Comparison of ENCODE assay signal across 28 cellular contexts in genomic region chr7:155237730-155238129, GRCh38. TPM values are rescaled to one million over a fixed set of nuclear protein-coding genes. Genes with fewer than 3 reads are reported as not detected.
DNase-seq lines count a peak whose midpoint lies in the region; ATAC-seq, FAIRE-seq and TF ChIP-seq lines count a peak whose summit lies in the region.
"Had no signal": no experiment of that assay in that cellular context is flagged by ENCODE, and none has a peak within 500 bp of the region (broad histone marks: within the 10 kb centered on the region; RNA-seq: fewer than 3 reads in every experiment).

No MANE protein-coding gene starts in this region.

- no peak overlapping the region for H2BK20ac ChIP-seq in H1 (ENCODE audit: low read length)

- peak overlapping the region in 3 of 11 experiments; percentile 23 to 42 (median 28); a peak in 2 of 22 replicates for H3K27ac ChIP-seq in BLaER1 treated with 17β-estradiol and CSF1 and Interleukin-3, amounts not matched to agents 10 nM and 100 nM
- no peak overlapping the region for H3K27ac ChIP-seq in H1 (ENCODE audit: low read depth, low read length)
- H3K27ac ChIP-seq: Peyer's patch, SK-N-MC had no signal

- no peak overlapping the region for H3K14ac ChIP-seq in H1 (ENCODE audit: insufficient read length)

- H2BK12ac ChIP-seq in H1 (ENCODE audit: low read depth, low read length), result no peak overlapping the region

- no peak overlapping the region for H2BK15ac ChIP-seq in H1 (ENCODE audit: low read length)

- H3K4me2 ChIP-seq in BLaER1 treated with 17β-estradiol and CSF1 and Interleukin-3, amounts not matched to agents 10 nM and 100 nM, result peak overlapping the region; percentile 34 to 93 (median 78); a peak in 19 of 22 replicates
- H3K4me2 ChIP-seq in Loucy (ENCODE audit: low read depth, low read length, poor library complexity, severe bottlenecking), result peak overlapping the region; percentile 60
- no peak overlapping the region for H3K4me2 ChIP-seq in H1 (ENCODE audit: insufficient read depth in 1 of 2, low read depth in 2 of 2, low read length in 2 of 2)

- H2BK5ac ChIP-seq in H1 (ENCODE audit: low read depth, low read length), result no peak overlapping the region

- no peak overlapping the region for H2AK5ac ChIP-seq in H1 (ENCODE audit: low read depth, low read length)

- H3K9me3 ChIP-seq in BLaER1 treated with 17β-estradiol and CSF1 and Interleukin-3, amounts not matched to agents 10 nM and 100 nM (replicated peaks in 1 of 11), result peaks cover 7 to 23% (median 11%) of the 10 kb centered on the region in 11 experiments; a peak in 21 of 22 replicates
- H3K9me3 ChIP-seq in Loucy (ENCODE audit: insufficient read depth, low read depth, low read length) (no peaks in the 10 kb centered on the region), H1 (ENCODE audit: insufficient read depth in 2 of 2, low read depth in 1 of 2, low read length in 1 of 2) (peaks cover 0 to 6% of the 10 kb centered on the region in 2 experiments; a peak in 1 of 4 replicates)

- no peaks in the 10 kb centered on the region for H3F3A ChIP-seq in Loucy (ENCODE audit: low read depth)

- no peaks in the 10 kb centered on the region for H3K36me3 ChIP-seq in BLaER1 treated with 17β-estradiol and CSF1 and Interleukin-3, amounts not matched to agents 10 nM and 100 nM
- H3K36me3 ChIP-seq in Loucy (ENCODE audit: insufficient read depth, low read length) (no peaks in the 10 kb centered on the region), H1 (ENCODE audit: control insufficient read depth in 2 of 4, insufficient read depth in 4 of 4, low read length in 3 of 4) (no peaks in the 10 kb centered on the region)
- H3K36me3 ChIP-seq: Peyer's patch had no signal

- intact Hi-C loops in posterior vena cava (cut with DNase I) (no loop called here), head of caudate nucleus (cut with DNase I) (no loop called here)

- no peak for TF ChIP-seq RAD21 in H1 (IDR thresholded peaks at IDR 0.05 in 1 of 2, conservative IDR thresholded peaks at IDR 0.05 in 1 of 2; ENCODE audit: low read depth in 2 of 2, low read length in 2 of 2)

- H3K27me3 ChIP-seq in BLaER1 treated with 17β-estradiol and CSF1 and Interleukin-3, amounts not matched to agents 10 nM and 100 nM, result no peaks in the 10 kb centered on the region
- H3K27me3 ChIP-seq in Loucy (ENCODE audit: insufficient read depth, low read length, poor library complexity, severe bottlenecking) (no peaks in the 10 kb centered on the region), H1 (replicated peaks in 1 of 4; ENCODE audit: control insufficient read depth in 3 of 4, extremely low read depth in 1 of 4, insufficient read depth in 3 of 4, low read length in 3 of 4) (no peaks in the 10 kb centered on the region)
- H3K27me3 ChIP-seq: Peyer's patch had no signal

- no peak overlapping the region for H3K56ac ChIP-seq in H1 (replicated peaks; ENCODE audit: insufficient read length, low read depth, low read length)

- no peak for TF ChIP-seq EP300 in H1 (IDR thresholded peaks at IDR 0.05; ENCODE audit: borderline replicate concordance in 1 of 2, low read depth in 2 of 2, low read length in 2 of 2)

- H3K79me2 ChIP-seq in Loucy (ENCODE audit: insufficient read depth, low read length) (no peaks in the 10 kb centered on the region), H1 (ENCODE audit: control insufficient read depth in 1 of 2, insufficient read depth in 2 of 2, low read length in 2 of 2) (no peaks in the 10 kb centered on the region)

- no peak overlapping the region for H3K18ac ChIP-seq in H1 (ENCODE audit: extremely low read depth, low read length)

- no peaks in the 10 kb centered on the region for H3K79me1 ChIP-seq in H1 (ENCODE audit: low read depth, low read length)

- H2AFZ ChIP-seq in Loucy (ENCODE audit: low read length), result peak overlapping the region; percentile 64
- no peak overlapping the region for H2AFZ ChIP-seq in H1 (ENCODE audit: low read length)

- no peak overlapping the region for H3K4ac ChIP-seq in H1 (replicated peaks; ENCODE audit: insufficient read length, low read depth, low read length)

- no peaks in the 10 kb centered on the region for H3K23me2 ChIP-seq in H1 (ENCODE audit: low read depth, low read length)

- no peak for TF ChIP-seq CTCF in Loucy (conservative IDR thresholded peaks at IDR 0.05; ENCODE audit: low read length)
- no peak for TF ChIP-seq CTCF in H1 (IDR thresholded peaks at IDR 0.05; ENCODE audit: control extremely low read depth in 1 of 3, insufficient read depth in 1 of 3, low read depth in 1 of 3, low read length in 3 of 3)

- no peaks in the 10 kb centered on the region for H3K9me2 ChIP-seq in Loucy (replicated peaks; ENCODE audit: low read depth, low read length)

- ATAC-seq in GM21825 (IDR thresholded peaks at IDR 0.05; ENCODE audit: unreplicated experiment), result no peak
- ATAC-seq: CD8-positive, alpha-beta T cell had no signal

- DNase-seq in H1 (ENCODE audit: low read depth in 1 of 2, low spot score in 2 of 2), result no peak
- peak; percentile 64 for DNase-seq in posterior vena cava (ENCODE audit: low spot score)
- no peak for DNase-seq in SIG-M5 (lab: John Stamatoyannopoulos, UW)
- DNase-seq in head of caudate nucleus, result no peak
- no peak for DNase-seq in OCI-M2 (lab: John Stamatoyannopoulos, UW; ENCODE audit: unreplicated experiment)
- DNase-seq: C1 segment of cervical spinal cord; CD8-positive, alpha-beta T cell; DMS 273 treated with DMSO at 0.1 percent for 48 hours; DMS79; EL; GDM1; H7; Karpas-422; NCI-H1092 treated with DMSO at 0.1 percent for 48 hours; NCI-H1436; NCI-H187; NCI-H2081 treated with DMSO at 0.1 percent for 48 hours; NCI-H2171; NCI-H226; NCI-H510A; SHP77 treated with DMSO at 0.1 percent for 48 hours had no signal

- H4K5ac ChIP-seq in H1 (ENCODE audit: insufficient read length, low read depth, low read length), result no peak overlapping the region

- no peak for TF ChIP-seq POLR2A in H1 (IDR thresholded peaks at IDR 0.05; ENCODE audit: control extremely low read depth in 1 of 2, low read depth in 2 of 2, low read length in 2 of 2)

- H3K4me1 ChIP-seq in BLaER1 treated with 17β-estradiol and CSF1 and Interleukin-3, amounts not matched to agents 10 nM and 100 nM, result peaks cover 6 to 39% (median 28%) of the 10 kb centered on the region in 10 experiments
- H3K4me1 ChIP-seq in Loucy (ENCODE audit: insufficient read depth, low read length, poor library complexity, severe bottlenecking), result peaks cover 20% of the 10 kb centered on the region
- peaks cover 0 to 3% (median 0%) of the 10 kb centered on the region in 4 experiments; a peak in 1 of 7 replicates for H3K4me1 ChIP-seq in H1 (replicated peaks in 1 of 4; ENCODE audit: control insufficient read depth in 3 of 4, insufficient read depth in 4 of 4, low read length in 3 of 4)

- H2BK120ac ChIP-seq in H1 (replicated peaks; ENCODE audit: low read depth, low read length), result no peak overlapping the region

- 95% methylated on average over 5 of the region's 5 CpGs; no CpG with 5 or more reads in 1 of the 2 experiments for WGBS in H1 (ENCODE audit: extremely low coverage in 1 of 2, insufficient coverage in 1 of 2, insufficient read length in 1 of 2, insufficient replicate concordance in 2 of 2, low coverage in 1 of 2, low lambda C conversion rate in 2 of 2, missing lambda C conversion rate in 1 of 2), 2 experiments

- no peaks in the 10 kb centered on the region for H4K20me1 ChIP-seq in BLaER1 treated with 17β-estradiol and CSF1 and Interleukin-3, amounts not matched to agents 10 nM and 100 nM
- no peaks in the 10 kb centered on the region for H4K20me1 ChIP-seq in Loucy (ENCODE audit: insufficient read depth, low read length, poor library complexity, severe bottlenecking)
- no peaks in the 10 kb centered on the region for H4K20me1 ChIP-seq in H1 (replicated peaks in 1 of 2; ENCODE audit: control insufficient read depth in 1 of 2, insufficient read depth in 2 of 2, low read length in 2 of 2)

- POLR2A ChIA-PET in H1 (lab: Charles Lee; ENCODE audit: partially characterized antibody), result no interaction called here

- no peak for FAIRE-seq in H1 (lab: Jason Lieb, UNC)
- FAIRE-seq: A204.1, GM12891 had no signal

- no peak overlapping the region; a peak in 1 of 20 replicates for H3K4me3 ChIP-seq in BLaER1 treated with 17β-estradiol and CSF1 and Interleukin-3, amounts not matched to agents 10 nM and 100 nM
- no peak overlapping the region for H3K4me3 ChIP-seq in Loucy (ENCODE audit: low read length, poor library complexity, severe bottlenecking)
- no peak overlapping the region for H3K4me3 ChIP-seq in H1 (ENCODE audit: extremely low read depth in 1 of 4, insufficient read depth in 2 of 4, low read depth in 3 of 4, low read length in 4 of 4)
- H3K4me3 ChIP-seq: Peyer's patch, SK-N-MC had no signal

- peak overlapping the region; percentile 68; the same call in 1 of the 2 replicates for H4K8ac ChIP-seq in H1 (ENCODE audit: extremely low read depth, insufficient read depth, low read length)

- H3K23ac ChIP-seq in H1 (ENCODE audit: insufficient read length), result no peak overlapping the region

- no peak overlapping the region for H4K91ac ChIP-seq in H1 (replicated peaks; ENCODE audit: insufficient read length, low read length)

- CTCF ChIA-PET in H1 (lab: Charles Lee; ENCODE audit: partially characterized antibody), result interaction anchor here (0.5 to 1.4 kb wide), 3 partner anchors 8 to 10 kb away, joined by 3 to 4 read pairs (median 3); no protein-coding TSS in a partner anchor

- peak overlapping the region in 5 of 11 experiments; percentile 7 to 62 (median 39); a peak in 5 of 22 replicates for H3K9ac ChIP-seq in BLaER1 treated with 17β-estradiol and CSF1 and Interleukin-3, amounts not matched to agents 10 nM and 100 nM
- H3K9ac ChIP-seq in Loucy (ENCODE audit: low read depth, low read length, poor library complexity, severe bottlenecking) (peak overlapping the region; percentile 43), H1 (replicated peaks in 1 of 4; ENCODE audit: extremely low read depth in 1 of 4, low read depth in 3 of 4, low read length in 3 of 4) (no peak overlapping the region)

TF ChIP-seq in H1, 55 proteins besides CTCF, POLR2A, EP300 and RAD21 (continues in another document):
- TF ChIP-seq BRCA1 (IDR thresholded peaks at IDR 0.05; ENCODE audit: low read depth, low read length), result no peak
- no peak for TF ChIP-seq CREB1 (IDR thresholded peaks at IDR 0.05)
- TF ChIP-seq KDM5A (IDR thresholded peaks at IDR 0.05; ENCODE audit: low read length), result no peak
- no peak for TF ChIP-seq JUN (IDR thresholded peaks at IDR 0.05; ENCODE audit: low read depth, low read length)
- TF ChIP-seq YY1 (IDR thresholded peaks at IDR 0.05; ENCODE audit: low read depth, low read length), result no peak
- no peak for TF ChIP-seq CEBPB (IDR thresholded peaks at IDR 0.05; ENCODE audit: low read depth, low read length)

RNA-seq across cellular contexts. Expression of gene INSIG1, which starts 59.9 kb away (rescaled TPM):
- total RNA-seq in H1 (2021; fragmentation: NEBNext Ultra II Directional; extraction: Animal tissue kit (Norgen Biotek cat#: 25700)), result 40.0 and 44.7 TPM in 2 replicates
- polyA plus RNA-seq in H1 (2011; rRNA removed), result 58.4 and 68.1 TPM in 2 replicates
- 47.8 TPM for polyA plus RNA-seq in H1 (2011; cell fraction: cytosol; rRNA removed)
- polyA plus RNA-seq in H1 (2011; cell fraction: nucleus; rRNA removed), result 41.8 TPM
- 32.4 to 45.3 TPM (median 36.5 TPM) in 4 replicates for polyA plus RNA-seq in H1 (2012, experiment 1 of 2)
- 27.0 TPM for polyA plus RNA-seq in H1 (2012, experiment 2 of 2)
- polyA plus RNA-seq in H1 (2013, experiment 1 of 2), result 102 TPM
- polyA plus RNA-seq in H1 (2013, experiment 2 of 2), result 129 TPM
- polyA minus RNA-seq in H1 (2011; rRNA and poly(A)+ RNA removed), result 42.3 and 43.0 TPM in 2 replicates
- polyA minus RNA-seq in H1 (2011; cell fraction: cytosol; rRNA and poly(A)+ RNA removed), result 48.4 TPM
- polyA minus RNA-seq in H1 (2011; cell fraction: nucleus; rRNA and poly(A)+ RNA removed), result 47.7 TPM
- total RNA-seq in posterior vena cava, result 10 to 100 TPM; 25.2 to 27.3 TPM

Comparison
In these comparisons a context has a peak if more than half of its experiments do, and no peak if none do; other contexts are left out.
1. H3K4me2 ChIP-seq: peak in BLaER1 treated with 17β-estradiol and CSF1 and Interleukin-3, amounts not matched to agents 10 nM and 100 nM (11 of 11) and Loucy (single experiment); none in H1 (0 of 2).